16 cellular contexts compared by ENCODE assay signal in genomic region chr22:25069426-25069757, GRCh38.
DNase-seq lines count a peak whose midpoint lies in the region; ATAC-seq, FAIRE-seq and TF ChIP-seq lines count a peak whose summit lies in the region.
"Had no signal": no experiment of that assay in that cellular context is flagged by ENCODE, and none has a peak within 500 bp of the region (broad histone marks: within the 10 kb centered on the region; RNA-seq: fewer than 3 reads in every experiment).

No MANE protein-coding gene starts in this region.

- SMC1A ChIA-PET in GM12878 (lab: Charles Lee; ENCODE audit: uncharacterized antibody, unreplicated experiment), result interaction anchor here (1.2 to 2.1 kb wide), 5 partner anchors 10 to 19 kb away, joined by 3 to 14 read pairs (median 3); no protein-coding TSS in a partner anchor

- no peaks in the 10 kb centered on the region for H3K36me3 Mint-ChIP-seq in activated T-cell treated with anti-CD3 and anti-CD28 coated beads, Interleukin-2, amount 50 U/mL, for 4 hours (ENCODE audit: insufficient read depth)

- intact Hi-C loops in GM12878 (cut with micrococcal nuclease; ENCODE audit: unreplicated experiment), result no loop called here
- intact Hi-C loops in pancreas (cut with DNase I), result loop anchor here in 1 of 3 donors (10.0 kb wide), 1 partner anchor 305 kb away; no protein-coding TSS in a partner anchor

- CTCF ChIA-PET in RWPE1 (lab: Yijun Ruan, JAX) (no interaction called here), GM12878 (lab: Yijun Ruan, JAX) (interaction anchor here (0.6 to 5.6 kb wide), 7 partner anchors 7 to 453 kb away, joined by 3 to 48 read pairs (median 5); no protein-coding TSS in a partner anchor)

- TF ChIP-seq CTCF in RWPE1 (conservative IDR thresholded peaks at IDR 0.05; ENCODE audit: low read depth), result no peak
- TF ChIP-seq CTCF in GM12878 (IDR thresholded peaks at IDR 0.05 in 2 of 3, conservative IDR thresholded peaks at IDR 0.05 in 1 of 3; ENCODE audit: control insufficient read depth in 2 of 3, extremely low read depth in 1 of 3, insufficient read depth in 1 of 3, low read depth in 3 of 3, low read length in 3 of 3), result no peak
- TF ChIP-seq CTCF in pancreas (IDR thresholded peaks at IDR 0.05), result no peak

- ATAC-seq in activated T-cell treated with anti-CD3 and anti-CD28 coated beads, Interleukin-2, amount 50 U/mL, for 4 hours, result no peak
- ATAC-seq in GM12878 (no peak), pancreas (no peak)

- DNase-seq in activated T-cell treated with anti-CD3 and anti-CD28 coated beads, Interleukin-2, amount 50 U/mL, for 4 hours, result no peak
- DNase-seq in activated T-cell treated with anti-CD3 and anti-CD28 coated beads for 4 hours (no peak), RWPE1 (ENCODE audit: low spot score) (no peak), GM12878 (ENCODE audit: low read depth, low spot score) (no peak), pancreas (no peak), KBM-7 (no peak), NCI-H1048 (lab: John Stamatoyannopoulos, UW) (no peak)
- DNase-seq: ACHN, activated gamma-delta T cell, brain microvascular endothelial cell, dermis blood vessel endothelial cell, left cardiac atrium, NCI-H1436, PC-9 had no signal

- TF ChIP-seq POLR2A in GM12878 (IDR thresholded peaks at IDR 0.05; ENCODE audit: low read depth, low read length), result no peak

- in situ Hi-C loops in GM12878 (cut with MboI), result no loop called here
- in situ Hi-C loops in KBM-7 (cut with MboI; ENCODE audit: low pct_unique_long_range_greater_than_20kb, low sequenced_read_pairs), result no loop called here

- FAIRE-seq in GM12878 (lab: Jason Lieb, UNC), result no peak
- no peak for FAIRE-seq in pancreas (lab: Jason Lieb, UNC)
- FAIRE-seq: frontal cortex had no signal

- H3K9ac ChIP-seq in GM12878 (ENCODE audit: control insufficient read depth, insufficient read depth, low read length) (no peak overlapping the region), skeletal muscle tissue (ENCODE audit: low read depth in 1 of 3, low read length in 3 of 3) (peak overlapping the region in 2 of 3 donors; percentile 72 to 75)

- no peaks in the 10 kb centered on the region for H3K36me3 ChIP-seq in GM12878 (ENCODE audit: control insufficient read depth in 2 of 2, insufficient read depth in 2 of 2, low read length in 1 of 2)
- H3K36me3 ChIP-seq in skeletal muscle tissue (ENCODE audit: control insufficient read depth in 3 of 3, insufficient read depth in 3 of 3, low read length in 3 of 3), result no peaks in the 10 kb centered on the region
- H3K36me3 ChIP-seq in pancreas, result no peaks in the 10 kb centered on the region
- H3K36me3 ChIP-seq: brain microvascular endothelial cell had no signal

- H3K9me3 ChIP-seq in GM12878 (replicated peaks; ENCODE audit: control insufficient read depth, insufficient read depth, low read length), result no peaks in the 10 kb centered on the region
- no peaks in the 10 kb centered on the region for H3K9me3 ChIP-seq in skeletal muscle tissue (ENCODE audit: control insufficient read depth in 3 of 3, low read length in 3 of 3)
- H3K9me3 ChIP-seq in pancreas, result no peaks in the 10 kb centered on the region

- H3K27me3 Mint-ChIP-seq in activated T-cell treated with anti-CD3 and anti-CD28 coated beads, Interleukin-2, amount 50 U/mL, for 4 hours (ENCODE audit: low read depth), result no peaks in the 10 kb centered on the region

- no peaks in the 10 kb centered on the region for H3K9me3 Mint-ChIP-seq in activated T-cell treated with anti-CD3 and anti-CD28 coated beads, Interleukin-2, amount 50 U/mL, for 4 hours

- no peak overlapping the region for H2AFZ ChIP-seq in GM12878 (ENCODE audit: control insufficient read depth, low read depth, low read length)
- H2AFZ ChIP-seq: PC-9 had no signal

- H3K27ac ChIP-seq in RWPE1 (peak overlapping the region; percentile 47), GM12878 (ENCODE audit: control insufficient read depth, insufficient read depth) (no peak overlapping the region), skeletal muscle tissue (ENCODE audit: low read depth, low read length) (no peak overlapping the region), pancreas (no peak overlapping the region)
- H3K27ac ChIP-seq: brain microvascular endothelial cell, PC-9 had no signal

- RAD21 ChIA-PET in GM12878 (lab: Charles Lee; ENCODE audit: unreplicated experiment), result interaction anchor here (0.7 to 1.9 kb wide), 2 partner anchors 12 to 17 kb away, joined by 3 to 7 read pairs; no protein-coding TSS in a partner anchor

- H3K4me1 ChIP-seq in GM12878 (ENCODE audit: control insufficient read depth, insufficient read depth, low read length) (peaks cover 25% of the 10 kb centered on the region), skeletal muscle tissue (ENCODE audit: control insufficient read depth in 3 of 3, insufficient read depth in 3 of 3, low read length in 3 of 3) (peaks cover 21 to 37% (median 22%) of the 10 kb centered on the region in 3 donors), pancreas (no peaks in the 10 kb centered on the region)

- peak overlapping the region; percentile 41; the same call in 1 of the 2 replicates for H3K4me2 ChIP-seq in GM12878 (ENCODE audit: control insufficient read depth, insufficient read depth)
- H3K4me2 ChIP-seq: PC-9 had no signal

- no peaks in the 10 kb centered on the region for H3K27me3 ChIP-seq in GM12878 (replicated peaks in 1 of 2; ENCODE audit: control insufficient read depth in 2 of 2, insufficient read depth in 2 of 2, low read length in 1 of 2)
- H3K27me3 ChIP-seq in skeletal muscle tissue (ENCODE audit: control insufficient read depth in 3 of 3, insufficient read depth in 3 of 3, low read length in 3 of 3), result peaks cover 0 to 6% (median 0%) of the 10 kb centered on the region in 3 donors
- H3K27me3 ChIP-seq in pancreas, result no peaks in the 10 kb centered on the region

- POLR2A ChIA-PET in RWPE1 (lab: Yijun Ruan, JAX; ENCODE audit: low non-redundant PET), result no interaction called here
- POLR2A ChIA-PET in GM12878 (lab: Charles Lee), result interaction anchor here (1.4 to 1.9 kb wide), 2 partner anchors 9 to 17 kb away, joined by 4 to 5 read pairs; no protein-coding TSS in a partner anchor

- H3K4me3 ChIP-seq in GM12878 (no peak overlapping the region), skeletal muscle tissue (ENCODE audit: low read length in 3 of 3) (no peak overlapping the region), pancreas (no peak overlapping the region)
- H3K4me3 ChIP-seq: PC-9 had no signal

- TF ChIP-seq EP300 in GM12878 (IDR thresholded peaks at IDR 0.05; ENCODE audit: borderline replicate concordance in 1 of 2, control insufficient read depth in 1 of 2, low read depth in 2 of 2, low read length in 2 of 2), result no peak

- WGBS in GM12878 (ENCODE audit: insufficient coverage, insufficient replicate concordance, low lambda C conversion rate, missing lambda C conversion rate), result 38% methylated on average over 5 of the region's 5 CpGs
- WGBS in pancreas, 2 donors, result 93 to 96% methylated on average over 5 of the region's 5 CpGs

- H3K4me3 Mint-ChIP-seq in activated T-cell treated with anti-CD3 and anti-CD28 coated beads, Interleukin-2, amount 50 U/mL, for 4 hours, result peak overlapping the region; percentile 77

- H3K79me2 ChIP-seq in GM12878 (ENCODE audit: control insufficient read depth, insufficient read depth, low read length), result no peaks in the 10 kb centered on the region

- H4K20me1 ChIP-seq in GM12878 (ENCODE audit: control insufficient read depth, insufficient read depth), result no peaks in the 10 kb centered on the region

- H3K4me1 Mint-ChIP-seq in activated T-cell treated with anti-CD3 and anti-CD28 coated beads, Interleukin-2, amount 50 U/mL, for 4 hours (ENCODE audit: low read depth), result peaks cover 77% of the 10 kb centered on the region

- no TSS peak for BruUV-seq in GM12878 (replicated peaks; lab: Mats Ljungman, UMichigan)

- TF ChIP-seq RAD21 in GM12878 (IDR thresholded peaks at IDR 0.05; ENCODE audit: insufficient read depth, low read depth, low read length), result no peak

TF ChIP-seq in GM12878, 131 proteins besides CTCF, POLR2A, EP300 and RAD21 (continues in another document):
- TF ChIP-seq SUPT20H (IDR thresholded peaks at IDR 0.05; ENCODE audit: borderline replicate concordance, control insufficient read depth, low read depth, low read length), result no peak
- TF ChIP-seq SIN3A (IDR thresholded peaks at IDR 0.05; ENCODE audit: low read depth, low read length), result no peak
- no peak for TF ChIP-seq IRF3 (IDR thresholded peaks at IDR 0.05)
- TF ChIP-seq SMAD1 (IDR thresholded peaks at IDR 0.05; ENCODE audit: low read depth, partially characterized antibody), result no peak
- no peak for TF ChIP-seq ZNF687 (IDR thresholded peaks at IDR 0.05)
